In the genomic region with DNA sequence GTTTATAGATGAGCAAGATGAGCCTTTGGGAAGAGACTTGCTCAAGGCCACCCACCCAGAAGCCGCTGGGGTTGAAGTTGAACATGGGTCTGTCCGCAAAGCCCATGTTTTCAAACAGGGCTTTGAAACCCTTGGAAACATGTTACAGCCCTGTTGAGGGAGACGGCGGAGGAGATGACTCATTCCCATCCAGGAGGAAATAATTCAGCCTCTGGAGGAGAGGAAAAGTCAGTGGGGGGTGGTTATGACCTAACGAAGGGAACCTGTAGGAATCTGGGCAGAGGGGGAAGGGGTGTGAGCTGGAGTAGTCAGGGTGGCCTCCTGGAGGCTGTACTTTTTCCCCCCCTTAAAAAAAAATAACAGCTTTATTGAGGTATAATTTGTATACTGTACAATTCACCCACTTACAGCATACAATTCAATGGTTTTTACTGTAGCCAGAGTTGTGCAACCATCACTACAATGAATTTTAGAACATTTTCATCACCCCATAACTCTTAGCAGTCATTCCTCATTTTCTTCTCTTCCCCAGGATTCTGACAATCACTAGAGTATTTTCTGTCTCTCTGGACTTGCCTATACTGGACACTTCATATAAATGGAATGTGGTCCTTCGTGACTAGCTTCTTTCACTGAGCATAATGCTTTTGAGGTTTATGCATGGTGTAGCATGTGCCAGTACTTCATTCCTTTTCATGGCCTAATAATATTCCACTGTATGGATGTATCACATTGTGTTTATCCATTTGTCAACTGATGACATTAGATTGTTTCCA, we compare ENCODE assay signal across 1 cellular context.
A peak's percentile ranks its signal among the peaks of the same experiment; 100 is the strongest.
TF ChIP-seq lines count a peak whose summit lies in the region.

No MANE protein-coding gene starts in this region.

TF ChIP-seq in IMR-90, 13 proteins besides CTCF, POLR2A, EP300 and RAD21:
- TF ChIP-seq MAFK (IDR thresholded peaks at IDR 0.05; ENCODE audit: low read depth, low read length): no peak
- TF ChIP-seq RCOR1 (IDR thresholded peaks at IDR 0.05; ENCODE audit: insufficient replicate concordance, low read length): peak; percentile 68
- peak; percentile 91 for TF ChIP-seq FOS (IDR thresholded peaks at IDR 0.05; ENCODE audit: low read depth, low read length)
- TF ChIP-seq, protein P1, sequence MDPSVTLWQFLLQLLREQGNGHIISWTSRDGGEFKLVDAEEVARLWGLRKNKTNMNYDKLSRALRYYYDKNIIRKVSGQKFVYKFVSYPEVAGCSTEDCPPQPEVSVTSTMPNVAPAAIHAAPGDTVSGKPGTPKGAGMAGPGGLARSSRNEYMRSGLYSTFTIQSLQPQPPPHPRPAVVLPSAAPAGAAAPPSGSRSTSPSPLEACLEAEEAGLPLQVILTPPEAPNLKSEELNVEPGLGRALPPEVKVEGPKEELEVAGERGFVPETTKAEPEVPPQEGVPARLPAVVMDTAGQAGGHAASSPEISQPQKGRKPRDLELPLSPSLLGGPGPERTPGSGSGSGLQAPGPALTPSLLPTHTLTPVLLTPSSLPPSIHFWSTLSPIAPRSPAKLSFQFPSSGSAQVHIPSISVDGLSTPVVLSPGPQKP (IDR thresholded peaks at IDR 0.05; ENCODE audit: borderline replicate concordance, low read depth, low read length): no peak
- TF ChIP-seq BHLHE40 (IDR thresholded peaks at IDR 0.05; ENCODE audit: low read depth, low read length): peak; percentile 73; the same call in 1 of the 2 replicates
- TF ChIP-seq NFE2L2 (IDR thresholded peaks at IDR 0.05; ENCODE audit: low read depth, low read length): no peak
- no peak for TF ChIP-seq CHD1 (IDR thresholded peaks at IDR 0.05; ENCODE audit: low read depth, low read length)
- TF ChIP-seq CEBPB (IDR thresholded peaks at IDR 0.05; ENCODE audit: low read depth, low read length): peak; percentile 82
